ENCODE assay signal across 1 cellular context in genomic region chr17:44123356-44124117, GRCh38.
TF ChIP-seq lines count a peak whose summit lies in the region.

Gene HDAC5, minus strand, starts transcription at chr17:44123641. Its CDS starts 6,126 bp downstream, at chr17:44117515.

TF ChIP-seq in K562, 482 proteins besides CTCF, POLR2A, EP300 and RAD21 (continued from another document):
- TF ChIP-seq ZNF318 (IDR thresholded peaks at IDR 0.05; ENCODE audit: borderline replicate concordance in 1 of 2, low read depth in 1 of 2): no peak
- TF ChIP-seq MEF2D (tag; conservative IDR thresholded peaks at IDR 0.05; ENCODE audit: low read depth): peak; percentile 91
- TF ChIP-seq SREBF1 (IDR thresholded peaks at IDR 0.05; ENCODE audit: borderline replicate concordance, low read depth, low read length): no peak
- TF ChIP-seq ZNF165 (CRISPR knock-in tag; IDR thresholded peaks at IDR 0.05; ENCODE audit: borderline replicate concordance): no peak
- TF ChIP-seq ZNF217 (CRISPR knock-in tag; IDR thresholded peaks at IDR 0.05): no peak
- TF ChIP-seq MAZ (CRISPR knock-in tag; conservative IDR thresholded peaks at IDR 0.05 in 1 of 2, IDR thresholded peaks at IDR 0.05 in 1 of 2): peak; percentile 92 to 96
- TF ChIP-seq SMARCB1 (IDR thresholded peaks at IDR 0.05; ENCODE audit: insufficient read length, low read depth): peak; percentile 23
- peak; percentile 56; the same call in 1 of the 2 replicates for TF ChIP-seq ZNF740 (CRISPR knock-in tag; IDR thresholded peaks at IDR 0.05)
- TF ChIP-seq ZNF740 (tag; IDR thresholded peaks at IDR 0.05): peak in 1 of 2 experiments; percentile 98; a peak in 2 of 4 replicates
- TF ChIP-seq RBM14 (IDR thresholded peaks at IDR 0.05; ENCODE audit: borderline replicate concordance, insufficient read depth, low read depth, low read length): no peak
- TF ChIP-seq THRAP3 (IDR thresholded peaks at IDR 0.05; ENCODE audit: borderline replicate concordance): no peak
